Comparison of ENCODE assay signal across 1 cellular context in the genomic region with DNA sequence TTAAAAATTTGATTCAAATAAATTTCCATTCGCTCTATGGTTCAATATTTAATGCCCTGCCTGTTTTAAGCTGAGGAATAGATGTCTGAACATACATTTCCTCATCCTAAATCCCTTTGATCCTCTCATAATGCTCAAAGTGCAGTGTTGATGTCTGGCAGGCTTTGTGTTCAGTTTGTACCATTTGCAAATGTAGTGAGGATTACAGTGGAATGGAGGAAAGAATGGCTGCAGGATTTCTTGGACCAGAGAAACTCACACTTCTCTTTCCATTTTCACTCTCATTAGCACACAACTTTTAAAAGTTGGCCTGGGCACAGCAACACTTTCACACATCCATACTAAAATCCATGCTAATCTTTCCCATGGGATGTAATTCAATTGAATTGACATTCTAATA.
TF ChIP-seq lines count a peak whose summit lies in the region.

No MANE protein-coding gene starts in this region.

TF ChIP-seq in HepG2, 621 proteins besides CTCF, POLR2A, EP300 and RAD21 (continued from another document):
- TF ChIP-seq, protein P1, sequence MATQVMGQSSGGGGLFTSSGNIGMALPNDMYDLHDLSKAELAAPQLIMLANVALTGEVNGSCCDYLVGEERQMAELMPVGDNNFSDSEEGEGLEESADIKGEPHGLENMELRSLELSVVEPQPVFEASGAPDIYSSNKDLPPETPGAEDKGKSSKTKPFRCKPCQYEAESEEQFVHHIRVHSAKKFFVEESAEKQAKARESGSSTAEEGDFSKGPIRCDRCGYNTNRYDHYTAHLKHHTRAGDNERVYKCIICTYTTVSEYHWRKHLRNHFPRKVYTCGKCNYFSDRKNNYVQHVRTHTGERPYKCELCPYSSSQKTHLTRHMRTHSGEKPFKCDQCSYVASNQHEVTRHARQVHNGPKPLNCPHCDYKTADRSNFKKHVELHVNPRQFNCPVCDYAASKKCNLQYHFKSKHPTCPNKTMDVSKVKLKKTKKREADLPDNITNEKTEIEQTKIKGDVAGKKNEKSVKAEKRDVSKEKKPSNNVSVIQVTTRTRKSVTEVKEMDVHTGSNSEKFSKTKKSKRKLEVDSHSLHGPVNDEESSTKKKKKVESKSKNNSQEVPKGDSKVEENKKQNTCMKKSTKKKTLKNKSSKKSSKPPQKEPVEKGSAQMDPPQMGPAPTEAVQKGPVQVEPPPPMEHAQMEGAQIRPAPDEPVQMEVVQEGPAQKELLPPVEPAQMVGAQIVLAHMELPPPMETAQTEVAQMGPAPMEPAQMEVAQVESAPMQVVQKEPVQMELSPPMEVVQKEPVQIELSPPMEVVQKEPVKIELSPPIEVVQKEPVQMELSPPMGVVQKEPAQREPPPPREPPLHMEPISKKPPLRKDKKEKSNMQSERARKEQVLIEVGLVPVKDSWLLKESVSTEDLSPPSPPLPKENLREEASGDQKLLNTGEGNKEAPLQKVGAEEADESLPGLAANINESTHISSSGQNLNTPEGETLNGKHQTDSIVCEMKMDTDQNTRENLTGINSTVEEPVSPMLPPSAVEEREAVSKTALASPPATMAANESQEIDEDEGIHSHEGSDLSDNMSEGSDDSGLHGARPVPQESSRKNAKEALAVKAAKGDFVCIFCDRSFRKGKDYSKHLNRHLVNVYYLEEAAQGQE (IDR thresholded peaks at IDR 0.05; ENCODE audit: borderline replicate concordance in 1 of 2, low read depth in 1 of 2, low read length in 2 of 2), result 0 out of 4 replicates have a peak, but pooled peaks of 1 of the 2 experiments have one; percentile 30
- TF ChIP-seq CREB3 (CRISPR knock-in tag; IDR thresholded peaks at IDR 0.05) (no peak), GFI1 (CRISPR knock-in tag; IDR thresholded peaks at IDR 0.05; ENCODE audit: borderline replicate concordance) (0 out of 2 replicates have a peak, but pooled peaks have one; percentile 58), XRCC5 (optimal IDR thresholded peaks at IDR 0.05; ENCODE audit: low read length) (no peak), SOX13 (IDR thresholded peaks at IDR 0.05) (no peak), SOX13 (CRISPR knock-in tag; conservative IDR thresholded peaks at IDR 0.05 in 1 of 2, IDR thresholded peaks at IDR 0.05 in 1 of 2) (peak in 1 of 2 experiments; percentile 68; a peak in 2 of 4 replicates), SMC3 (IDR thresholded peaks at IDR 0.05; ENCODE audit: low read length) (no peak), ZNF598 (CRISPR knock-in tag; IDR thresholded peaks at IDR 0.05; ENCODE audit: borderline replicate concordance) (no peak), FUBP1 (CRISPR knock-in tag; IDR thresholded peaks at IDR 0.05; ENCODE audit: borderline replicate concordance) (no peak), SMAD9 (CRISPR knock-in tag; IDR thresholded peaks at IDR 0.05) (no peak), ZNF629 (CRISPR knock-in tag; conservative IDR thresholded peaks at IDR 0.05) (no peak), FOXO1 (CRISPR knock-in tag; IDR thresholded peaks at IDR 0.05) (0 out of 2 replicates have a peak, but pooled peaks have one; percentile 39), TCF12 (IDR thresholded peaks at IDR 0.05) (no peak), TCF12 (CRISPR knock-in tag; IDR thresholded peaks at IDR 0.05) (no peak), ZNF256 (CRISPR knock-in tag; conservative IDR thresholded peaks at IDR 0.05) (no peak), RARG (CRISPR knock-in tag; IDR thresholded peaks at IDR 0.05; ENCODE audit: low read depth) (no peak), CEBPZ (IDR thresholded peaks at IDR 0.05; ENCODE audit: low read length) (no peak), PAX8 (CRISPR knock-in tag; IDR thresholded peaks at IDR 0.05; ENCODE audit: borderline replicate concordance) (no peak), FOXK1 (CRISPR knock-in tag; IDR thresholded peaks at IDR 0.05; ENCODE audit: borderline replicate concordance, low read depth) (no peak; the same call in 1 of the 2 replicates), SCMH1 (CRISPR knock-in tag; IDR thresholded peaks at IDR 0.05; ENCODE audit: borderline replicate concordance) (no peak)
- TF ChIP-seq, protein P2, sequence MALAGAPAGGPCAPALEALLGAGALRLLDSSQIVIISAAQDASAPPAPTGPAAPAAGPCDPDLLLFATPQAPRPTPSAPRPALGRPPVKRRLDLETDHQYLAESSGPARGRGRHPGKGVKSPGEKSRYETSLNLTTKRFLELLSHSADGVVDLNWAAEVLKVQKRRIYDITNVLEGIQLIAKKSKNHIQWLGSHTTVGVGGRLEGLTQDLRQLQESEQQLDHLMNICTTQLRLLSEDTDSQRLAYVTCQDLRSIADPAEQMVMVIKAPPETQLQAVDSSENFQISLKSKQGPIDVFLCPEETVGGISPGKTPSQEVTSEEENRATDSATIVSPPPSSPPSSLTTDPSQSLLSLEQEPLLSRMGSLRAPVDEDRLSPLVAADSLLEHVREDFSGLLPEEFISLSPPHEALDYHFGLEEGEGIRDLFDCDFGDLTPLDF (CRISPR knock-in tag; IDR thresholded peaks at IDR 0.05), result no peak
- TF ChIP-seq, protein P3, sequence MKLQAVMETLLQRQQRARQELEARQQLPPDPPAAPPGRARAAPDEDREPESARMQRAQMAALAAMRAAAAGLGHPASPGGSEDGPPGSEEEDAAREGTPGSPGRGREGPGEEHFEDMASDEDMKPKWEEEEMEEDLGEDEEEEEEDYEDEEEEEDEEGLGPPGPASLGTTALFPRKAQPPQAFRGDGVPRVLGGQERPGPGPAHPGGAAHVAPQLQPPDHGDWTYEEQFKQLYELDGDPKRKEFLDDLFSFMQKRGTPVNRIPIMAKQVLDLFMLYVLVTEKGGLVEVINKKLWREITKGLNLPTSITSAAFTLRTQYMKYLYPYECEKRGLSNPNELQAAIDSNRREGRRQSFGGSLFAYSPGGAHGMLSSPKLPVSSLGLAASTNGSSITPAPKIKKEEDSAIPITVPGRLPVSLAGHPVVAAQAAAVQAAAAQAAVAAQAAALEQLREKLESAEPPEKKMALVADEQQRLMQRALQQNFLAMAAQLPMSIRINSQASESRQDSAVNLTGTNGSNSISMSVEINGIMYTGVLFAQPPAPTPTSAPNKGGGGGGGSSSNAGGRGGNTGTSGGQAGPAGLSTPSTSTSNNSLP (IDR thresholded peaks at IDR 0.05; ENCODE audit: low read depth, low read length), result peak; percentile 69; the same call in 1 of the 2 replicates
TF ChIP-seq in HepG2: peak in this region for 44.
